Comparison of ENCODE assay signal across 18 cellular contexts in the genomic region with DNA sequence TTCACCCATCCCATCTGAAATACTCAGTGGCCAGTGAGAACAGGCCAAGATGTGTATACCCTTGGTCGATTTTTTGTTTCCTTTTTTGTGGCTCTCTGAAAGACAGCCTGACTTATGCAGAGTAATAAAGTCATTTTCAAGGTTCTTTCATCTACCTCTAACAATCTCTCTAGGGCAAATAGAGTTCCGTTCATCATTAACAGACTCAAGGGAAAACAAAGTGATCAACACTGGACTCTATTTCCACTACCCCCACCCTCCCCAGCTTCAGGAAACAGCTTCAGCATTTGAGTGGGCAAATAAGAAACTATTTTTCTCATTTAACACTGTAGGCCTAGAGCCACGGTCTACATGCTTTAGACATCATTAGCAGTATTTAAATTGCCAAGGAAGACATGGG. TPM values are rescaled to one million over a fixed set of nuclear protein-coding genes. Genes with fewer than 3 reads are reported as not detected.
DNase-seq lines count a peak whose midpoint lies in the region; ATAC-seq, FAIRE-seq and TF ChIP-seq lines count a peak whose summit lies in the region.
"Had no signal": no experiment of that assay in that cellular context is flagged by ENCODE, and none has a peak within 500 bp of the region (broad histone marks: within the 10 kb centered on the region; RNA-seq: fewer than 3 reads in every experiment).

No MANE protein-coding gene starts in this region.

- DNase-seq in Caki2 (ENCODE audit: low read depth) (peak; percentile 66), SK-N-SH (no peak), hepatocyte (ENCODE audit: low spot score) (peak; percentile 57), pancreas (no peak), activated gamma-delta T cell treated with Interleukin-2 at 50 U/mL for 16 hours (no peak), NOMO-1 treated with DMSO at 0.1 percent for 48 hours (lab: John Stamatoyannopoulos, UW; ENCODE audit: unreplicated experiment) (no peak), SK-N-DZ (ENCODE audit: low spot score) (no peak)
- DNase-seq: activated gamma-delta T cell; CD8-positive, alpha-beta memory T cell; naive thymus-derived CD8-positive, alpha-beta T cell; NCI-H146; NCI-H2227 treated with DMSO at 0.1 percent for 48 hours; stimulated activated naive CD4-positive, alpha-beta T cell; WERI-Rb-1 had no signal

- peaks cover 12 to 39% of the 10 kb centered on the region in 2 experiments for H3K36me3 ChIP-seq in SK-N-SH (replicated peaks in 1 of 2; ENCODE audit: control insufficient read depth in 1 of 2, insufficient read depth in 2 of 2, low read length in 1 of 2)
- no peaks in the 10 kb centered on the region for H3K36me3 ChIP-seq in hepatocyte (replicated peaks; ENCODE audit: insufficient read depth, low read depth)
- H3K36me3 ChIP-seq in pancreas = peaks cover 8 to 35% (median 17%) of the 10 kb centered on the region in 3 donors

- intact Hi-C loops in pancreas (cut with DNase I) = loop anchor here in 1 of 3 donors (10.0 kb wide), 1 partner anchor 91 kb away; no protein-coding TSS in a partner anchor

- H3K9me3 ChIP-seq in SK-N-SH = no peaks in the 10 kb centered on the region
- no peaks in the 10 kb centered on the region for H3K9me3 ChIP-seq in hepatocyte (ENCODE audit: low read depth)
- no peaks in the 10 kb centered on the region for H3K9me3 ChIP-seq in pancreas
- H3K9me3 ChIP-seq: prostate gland had no signal

- no peaks in the 10 kb centered on the region for H3K9me2 ChIP-seq in SK-N-SH
- no peaks in the 10 kb centered on the region for H3K9me2 ChIP-seq in hepatocyte (replicated peaks; ENCODE audit: insufficient read depth)

- H4K20me1 ChIP-seq in SK-N-SH (ENCODE audit: insufficient read depth) (no peaks in the 10 kb centered on the region), hepatocyte (ENCODE audit: insufficient read depth, poor library complexity, severe bottlenecking) (no peaks in the 10 kb centered on the region)

- POLR2A ChIA-PET in SK-N-SH (lab: Yijun Ruan, JAX) = no interaction called here

- CTCF ChIA-PET in SK-N-SH (lab: Yijun Ruan, JAX) = interaction anchor here (2.8 kb wide), 1 partner anchor 16 kb away, joined by 15 read pairs; the partner anchor contains the start of gene PRKAB1

- no peak overlapping the region for H2AFZ ChIP-seq in SK-N-SH (ENCODE audit: low read depth)
- H2AFZ ChIP-seq in hepatocyte = no peak overlapping the region

- no peak for FAIRE-seq in pancreas (lab: Jason Lieb, UNC)
- FAIRE-seq: frontal cortex, HTR-8/SVneo had no signal

- TF ChIP-seq CTCF in SK-N-SH (IDR thresholded peaks at IDR 0.05) (no peak), hepatocyte (IDR thresholded peaks at IDR 0.05; ENCODE audit: poor library complexity) (no peak), pancreas (IDR thresholded peaks at IDR 0.05) (no peak)

- H3K79me2 ChIP-seq in SK-N-SH (ENCODE audit: insufficient read depth) = no peaks in the 10 kb centered on the region
- H3K79me2 ChIP-seq in hepatocyte = no peaks in the 10 kb centered on the region

- TF ChIP-seq EP300 in SK-N-SH (IDR thresholded peaks at IDR 0.05; ENCODE audit: borderline replicate concordance in 1 of 2, low read depth in 1 of 2, low read length in 1 of 2) = no peak

- H3K4me3 ChIP-seq in SK-N-SH (ENCODE audit: low read depth in 2 of 2, low read length in 1 of 2) (no peak overlapping the region), hepatocyte (no peak overlapping the region), pancreas (no peak overlapping the region)
- H3K4me3 ChIP-seq: prostate gland had no signal

- H3K4me1 ChIP-seq in SK-N-SH (ENCODE audit: control insufficient read depth in 1 of 2, insufficient read depth in 2 of 2, low read depth in 1 of 2, low read length in 1 of 2) (no peaks in the 10 kb centered on the region; a peak in 1 of 4 replicates), hepatocyte (ENCODE audit: insufficient read depth) (peaks cover 40% of the 10 kb centered on the region), pancreas (peaks cover 0 to 33% (median 11%) of the 10 kb centered on the region in 3 donors)
- H3K4me1 ChIP-seq: prostate gland had no signal

- no peak overlapping the region for H3K9ac ChIP-seq in SK-N-SH

- no peak for TF ChIP-seq RAD21 in SK-N-SH (IDR thresholded peaks at IDR 0.05; ENCODE audit: low read length)

- in situ Hi-C loops in Caki2 (cut with HindIII; ENCODE audit: low pct_unique_long_range_greater_than_20kb, low sequenced_read_pairs) = no loop called here

- H3F3A ChIP-seq in SK-N-SH (replicated peaks; ENCODE audit: insufficient read depth) = peaks cover 25% of the 10 kb centered on the region

- ATAC-seq in pancreas = peak; percentile 50 to 72 (median 69)
- no peak for ATAC-seq in GM21447 (IDR thresholded peaks at IDR 0.05; ENCODE audit: unreplicated experiment)
- ATAC-seq: naive thymus-derived CD8-positive, alpha-beta T cell had no signal

- H3K27me3 ChIP-seq in SK-N-SH (ENCODE audit: insufficient read depth) (no peaks in the 10 kb centered on the region), hepatocyte (no peaks in the 10 kb centered on the region), pancreas (no peaks in the 10 kb centered on the region)

- 92% methylated on average over 3 of the region's 3 CpGs for WGBS in SK-N-SH (ENCODE audit: low lambda C conversion rate)
- 71% methylated on average over 3 of the region's 3 CpGs for WGBS in hepatocyte (ENCODE audit: low lambda C conversion rate, missing lambda C conversion rate)
- 33 to 38% methylated on average over 3 of the region's 3 CpGs for WGBS in pancreas, 2 donors

- H3K4me2 ChIP-seq in SK-N-SH (no peak overlapping the region), hepatocyte (peak overlapping the region; percentile 9)

- H3K27ac ChIP-seq in SK-N-SH (ENCODE audit: low read depth in 2 of 2, low read length in 1 of 2) (peak overlapping the region; percentile 41 to 76; a peak in 2 of 4 replicates), hepatocyte (peak overlapping the region; percentile 90), pancreas (peak overlapping the region in 3 of 4 donors; percentile 17 to 39 (median 31))
- H3K27ac ChIP-seq: prostate gland, WERI-Rb-1 had no signal

TF ChIP-seq in SK-N-SH, 30 proteins besides CTCF, POLR2A, EP300 and RAD21:
- TF ChIP-seq JUND (IDR thresholded peaks at IDR 0.05) (no peak), REST (IDR thresholded peaks at IDR 0.05; ENCODE audit: low read depth, low read length) (no peak), USF2 (IDR thresholded peaks at IDR 0.05; ENCODE audit: borderline replicate concordance, low read depth, low read length) (no peak), SIN3A (IDR thresholded peaks at IDR 0.05; ENCODE audit: borderline replicate concordance, low read depth, low read length) (no peak), SMC3 (IDR thresholded peaks at IDR 0.05; ENCODE audit: low read depth, low read length) (no peak), FOXJ3 (CRISPR knock-in tag; IDR thresholded peaks at IDR 0.05) (no peak), MEF2A (IDR thresholded peaks at IDR 0.05; ENCODE audit: borderline replicate concordance, low read depth) (no peak), ELF1 (IDR thresholded peaks at IDR 0.05) (no peak)

RNA-seq across cellular contexts. Expression of gene PRKAB1, which starts 15.9 kb away (rescaled TPM):
- 59.8 and 392 TPM in 2 replicates for total RNA-seq in Caki2 (2014; rRNA removed; shearing (Covaris generic); ENCODE audit: low replicate concordance)
- polyA plus RNA-seq in SK-N-SH (2012; rRNA removed) (28.9 and 41.8 TPM in 2 replicates), hepatocyte (37.7 and 41.1 TPM in 2 replicates), pancreas (10 to 100 TPM; 20.6 to 38.2 TPM)
- polyA plus RNA-seq in SK-N-SH (2012; cell fraction: cytosol; rRNA removed) = 24.4 and 25.6 TPM in 2 replicates
- polyA plus RNA-seq in SK-N-SH (2012; cell fraction: nucleus; rRNA removed) = 44.0 and 60.3 TPM in 2 replicates
- total RNA-seq in hepatocyte (25.2 and 32.3 TPM in 2 replicates), pancreas (10 to 100 TPM; 12.4 to 23.7 (median 18.6) TPM)
- 32.5 and 37.6 TPM in 2 replicates for polyA plus RNA-seq in SK-N-DZ (2014; cell fraction: cytosol; rRNA removed)
- polyA plus RNA-seq in SK-N-DZ (2014; cell fraction: nucleus; rRNA removed) = 31.4 and 38.1 TPM in 2 replicates

Comparison
In these comparisons a context has a peak if more than half of its experiments do, and no peak if none do; other contexts are left out.
1. DNase-seq: peak in Caki2 (single experiment) and hepatocyte (single experiment); none in SK-N-SH (single experiment), pancreas (0 of 6), activated gamma-delta T cell treated with Interleukin-2 at 50 U/mL for 16 hours (single experiment), NOMO-1 treated with DMSO at 0.1 percent for 48 hours (single experiment) and SK-N-DZ (single experiment).
2. H3K27ac ChIP-seq: peak in every context shown above with its lines; median percentile 90 in hepatocyte; 58 in SK-N-SH; 31 in pancreas.